Comparison of ENCODE assay signal across 10 cellular contexts in genomic region chrX:151973262-151973661, GRCh38. TPM values are rescaled to one million over a fixed set of nuclear protein-coding genes. Genes with fewer than 3 reads are reported as not detected.
DNase-seq lines count a peak whose midpoint lies in the region; ATAC-seq and TF ChIP-seq lines count a peak whose summit lies in the region.
"Had no signal": no experiment of that assay in that cellular context is flagged by ENCODE, and none has a peak within 500 bp of the region (broad histone marks: within the 10 kb centered on the region; RNA-seq: fewer than 3 reads in every experiment).

No MANE protein-coding gene starts in this region.

- whole genome bisulfite sequencing in H9 (ENCODE audit: extremely low coverage, insufficient read length, low lambda C conversion rate) = no CpG with 5 or more reads among the region's 4 CpGs

- peak; percentile 8 for ATAC-seq in foreskin keratinocyte

- no peak overlapping the region for H2BK15ac ChIP-seq in H9 (ENCODE audit: low read depth, low read length)

- H3K36me3 Mint-ChIP-seq in H9 (ENCODE audit: insufficient read depth in 1 of 3, low read depth in 3 of 3) = peaks cover 13 to 20% (median 17%) of the 10 kb centered on the region in 3 experiments

- H3K36me3 ChIP-seq in adipocyte (ENCODE audit: control insufficient read depth, insufficient read depth, low read length, severe bottlenecking) (peaks cover 17% of the 10 kb centered on the region), skeletal muscle tissue (ENCODE audit: control insufficient read depth in 3 of 3, insufficient read depth in 3 of 3, low read length in 3 of 3) (peaks cover 0 to 2% (median 2%) of the 10 kb centered on the region in 3 donors)

- no peak for TF ChIP-seq CTCF in H9 (conservative IDR thresholded peaks at IDR 0.05)
- TF ChIP-seq CTCF in foreskin keratinocyte (conservative IDR thresholded peaks at IDR 0.05) = no peak

- no peak overlapping the region for H2BK12ac ChIP-seq in H9 (ENCODE audit: insufficient read length, low read depth, low read length)

- H2BK120ac ChIP-seq in H9 (ENCODE audit: low read depth, low read length, poor library complexity, severe bottlenecking) = no peak overlapping the region

- H3K79me2 ChIP-seq in H9 (ENCODE audit: insufficient read depth, low read length) = 0 out of 2 replicates have a peak, but pooled peaks cover 2% of the 10 kb centered on the region

- H3T11ph ChIP-seq in H9 (ENCODE audit: low read length) = no peak overlapping the region

- H3K23me2 ChIP-seq in H9 (ENCODE audit: insufficient read length, low read depth, low read length, poor library complexity, severe bottlenecking) = no peaks in the 10 kb centered on the region

- peaks cover 7% of the 10 kb centered on the region; the same call in 1 of the 2 replicates for H3K27me3 ChIP-seq in H9 (ENCODE audit: insufficient read depth, low read length)
- H3K27me3 ChIP-seq in adipocyte (replicated peaks; ENCODE audit: control insufficient read depth, insufficient read depth, low read length) = peaks cover 13% of the 10 kb centered on the region
- no peaks in the 10 kb centered on the region for H3K27me3 ChIP-seq in foreskin keratinocyte
- H3K27me3 ChIP-seq in skeletal muscle tissue (ENCODE audit: control insufficient read depth in 3 of 3, insufficient read depth in 3 of 3, low read length in 3 of 3) = peaks cover 0 to 13% (median 6%) of the 10 kb centered on the region in 3 donors

- H2AK5ac ChIP-seq in H9 (ENCODE audit: insufficient read length, low read length) = no peak overlapping the region

- H4K5ac ChIP-seq in H9 (ENCODE audit: insufficient read length, low read depth, low read length) = no peak overlapping the region

- H3K18ac ChIP-seq in H9 (ENCODE audit: insufficient read length, low read depth, low read length) = no peak overlapping the region

- H2BK5ac ChIP-seq in H9 (ENCODE audit: insufficient read length, low read length) = no peak overlapping the region

- H3K27ac ChIP-seq in H9 (ENCODE audit: insufficient read length, low read depth, low read length) (no peak overlapping the region), foreskin keratinocyte (peak overlapping the region; percentile 54), skeletal muscle tissue (ENCODE audit: low read depth, low read length) (no peak overlapping the region)
- H3K27ac ChIP-seq: HL-60 had no signal

- peak overlapping the region in 1 of 2 experiments; percentile 80; a peak in 4 of 5 replicates for H3K4me3 Mint-ChIP-seq in H9

- peaks cover 41% of the 10 kb centered on the region for H3K9me3 ChIP-seq in H9 (ENCODE audit: control insufficient read depth, low read depth, low read length)
- H3K9me3 ChIP-seq in adipocyte (ENCODE audit: control insufficient read depth, low read length) = no peaks in the 10 kb centered on the region
- H3K9me3 ChIP-seq in skeletal muscle tissue (ENCODE audit: control insufficient read depth in 3 of 3, low read length in 3 of 3) = no peaks in the 10 kb centered on the region

- H3K9ac ChIP-seq in H9 (ENCODE audit: extremely low read depth, insufficient read length, low read length) (no peak overlapping the region), adipocyte (ENCODE audit: low read length) (peak overlapping the region; percentile 82), skeletal muscle tissue (ENCODE audit: low read depth in 1 of 3, low read length in 3 of 3) (peak overlapping the region in 2 of 3 donors; percentile 38 to 40)

- H3K4me1 ChIP-seq in H9 (ENCODE audit: insufficient read depth, low read length) = 0 out of 2 replicates have a peak, but pooled peaks cover 2% of the 10 kb centered on the region
- H3K4me1 ChIP-seq in adipocyte (ENCODE audit: control insufficient read depth, insufficient read depth, low read length) = peaks cover 28% of the 10 kb centered on the region
- H3K4me1 ChIP-seq in foreskin keratinocyte = peaks cover 11% of the 10 kb centered on the region
- H3K4me1 ChIP-seq in skeletal muscle tissue (ENCODE audit: control insufficient read depth in 3 of 3, insufficient read depth in 3 of 3, low read length in 3 of 3) = no peaks in the 10 kb centered on the region

- H3K79me1 ChIP-seq in H9 (ENCODE audit: insufficient read depth, low read depth, low read length, poor library complexity, severe bottlenecking) = no peaks in the 10 kb centered on the region

- peaks cover 51% of the 10 kb centered on the region for H3K27me3 Mint-ChIP-seq in H9 (ENCODE audit: low read depth)

- no peak overlapping the region for H2BK20ac ChIP-seq in H9 (ENCODE audit: low read depth, low read length, poor library complexity, severe bottlenecking)

- no peak overlapping the region for H4K8ac ChIP-seq in H9 (replicated peaks; ENCODE audit: insufficient read length, low read depth, low read length)

- H3K4me2 ChIP-seq in H9 (ENCODE audit: insufficient read depth, insufficient read length, low read length) = peak overlapping the region; percentile 1

- H3K4me1 Mint-ChIP-seq in H9 = peaks cover 9 to 17% of the 10 kb centered on the region in 2 experiments; a peak in 3 of 4 replicates

- H3K27ac Mint-ChIP-seq in H9 = no peak overlapping the region

- no peak overlapping the region for H3K23ac ChIP-seq in H9 (ENCODE audit: insufficient read length, low read depth, low read length)

- H4K20me1 ChIP-seq in H9 (ENCODE audit: control insufficient read depth, insufficient read depth, insufficient read length) = no peaks in the 10 kb centered on the region

- H3K9me3 Mint-ChIP-seq in H9 = peaks cover 78 to 80% of the 10 kb centered on the region in 2 experiments

- H3K4me3 ChIP-seq in adipocyte (ENCODE audit: low read length) (peak overlapping the region; percentile 81), skeletal muscle tissue (ENCODE audit: low read length in 3 of 3) (peak overlapping the region; percentile 29 to 43 (median 32))

- no peak overlapping the region for H2AFZ ChIP-seq in H9 (ENCODE audit: low read length)

- no peak overlapping the region for H3K4ac ChIP-seq in H9 (ENCODE audit: low read depth, low read length)

- H4K91ac ChIP-seq in H9 (ENCODE audit: insufficient read length, low read depth, low read length) = no peak overlapping the region

- H3K14ac ChIP-seq in H9 (ENCODE audit: insufficient read depth, low read length) = no peak overlapping the region

- H3K56ac ChIP-seq in H9 (ENCODE audit: insufficient read length, low read depth, low read length) = no peak overlapping the region

- DNase-seq in H9 (no peak), adipocyte (ENCODE audit: low read depth) (no peak), foreskin keratinocyte (no peak), DMS 273 (lab: John Stamatoyannopoulos, UW; ENCODE audit: unreplicated experiment) (no peak), NOMO-1 (lab: John Stamatoyannopoulos, UW; ENCODE audit: unreplicated experiment in 2 of 2) (no peak), DMS53 (lab: John Stamatoyannopoulos, UW) (no peak)
- no peak for DNase-seq in stimulated activated naive CD4-positive, alpha-beta T cell treated with Interleukin-2 at 50 U/mL for 16 hours (lab: John Stamatoyannopoulos, UW)
- DNase-seq: NCI-H1694 treated with DMSO at 0.1 percent for 48 hours had no signal

RNA-seq across cellular contexts. Expression of gene GABRE, which starts 1.2 kb away (rescaled TPM):
- total RNA-seq in H9 (2021) = 1.4 and 1.8 TPM in 2 replicates
- 8.3 and 9.8 TPM in 2 replicates for total RNA-seq in foreskin keratinocyte
- 3.9 and 4.4 TPM in 2 replicates for polyA plus RNA-seq in foreskin keratinocyte
- total RNA-seq in skeletal muscle tissue = 41.8 TPM
